Comparison of ENCODE assay signal across 7 cellular contexts in genomic region chrX:19344661-19345060, GRCh38. TPM values are rescaled to one million over a fixed set of nuclear protein-coding genes. Genes with fewer than 3 reads are reported as not detected.
DNase-seq lines count a peak whose midpoint lies in the region; ATAC-seq and TF ChIP-seq lines count a peak whose summit lies in the region.

No MANE protein-coding gene starts in this region.

- peaks cover 35% of the 10 kb centered on the region for H3K79me2 ChIP-seq in SU-DHL-6 (ENCODE audit: insufficient read depth, low read length)

- ATAC-seq in GM19351 (IDR thresholded peaks at IDR 0.05; ENCODE audit: unreplicated experiment) (no peak), HG03457 (IDR thresholded peaks at IDR 0.05; ENCODE audit: unreplicated experiment) (no peak)

- H3K36me3 ChIP-seq in H7 (replicated peaks; ENCODE audit: control insufficient read depth, insufficient read depth, low read length) (peaks cover under 1% of the 10 kb centered on the region; the same call in 1 of the 2 replicates), SU-DHL-6 (ENCODE audit: low read length) (no peaks in the 10 kb centered on the region), skeletal muscle tissue (ENCODE audit: control insufficient read depth in 3 of 3, insufficient read depth in 3 of 3, low read length in 3 of 3) (peaks cover 0 to 4% (median under 1%) of the 10 kb centered on the region in 3 donors)

- H3K4me2 ChIP-seq in SU-DHL-6 (ENCODE audit: low read depth, low read length, poor library complexity, severe bottlenecking), result peak overlapping the region; percentile 93

- TF ChIP-seq CTCF in SU-DHL-6 (IDR thresholded peaks at IDR 0.05; ENCODE audit: insufficient read depth, low read length, poor library complexity, severe bottlenecking) (no peak), foreskin fibroblast (IDR thresholded peaks at IDR 0.05; ENCODE audit: low read depth, low read length) (no peak)

- DNase-seq in H7 (no peak), foreskin fibroblast (no peak), HPDE6-E6E7 (ENCODE audit: extremely low spot score) (no peak)

- H3K4me3 ChIP-seq in H7 (ENCODE audit: insufficient read depth, low read depth, low read length) (peak overlapping the region; percentile 83), SU-DHL-6 (ENCODE audit: insufficient read depth, low read length, poor library complexity, severe bottlenecking) (peak overlapping the region; percentile 77), foreskin fibroblast (ENCODE audit: low read depth in 1 of 2, low read length in 2 of 2) (peak overlapping the region; percentile 65 to 75), skeletal muscle tissue (ENCODE audit: low read length in 3 of 3) (peak overlapping the region; percentile 74 to 80 (median 76))

- H4K20me1 ChIP-seq in SU-DHL-6 (ENCODE audit: low read depth, low read length), result no peaks in the 10 kb centered on the region

- H3K9me2 ChIP-seq in SU-DHL-6 (replicated peaks; ENCODE audit: insufficient read depth, low read length), result no peaks in the 10 kb centered on the region

- no peak overlapping the region for H2AFZ ChIP-seq in SU-DHL-6 (ENCODE audit: low read depth, low read length, severe bottlenecking)

- H3K27ac ChIP-seq in SU-DHL-6 (ENCODE audit: low read depth, low read length), result no peak overlapping the region
- H3K27ac ChIP-seq in skeletal muscle tissue (ENCODE audit: low read depth, low read length), result peak overlapping the region; percentile 84

- H3K27me3 ChIP-seq in H7 (ENCODE audit: control insufficient read depth, insufficient read depth, low read length) (no peaks in the 10 kb centered on the region), SU-DHL-6 (ENCODE audit: low read length) (no peaks in the 10 kb centered on the region), skeletal muscle tissue (ENCODE audit: control insufficient read depth in 3 of 3, insufficient read depth in 3 of 3, low read length in 3 of 3) (no peaks in the 10 kb centered on the region)

- H3F3A ChIP-seq in SU-DHL-6 (ENCODE audit: insufficient read depth), result no peaks in the 10 kb centered on the region

- H3K9me3 ChIP-seq in SU-DHL-6 (ENCODE audit: insufficient read depth, low read length), result no peaks in the 10 kb centered on the region
- H3K9me3 ChIP-seq in skeletal muscle tissue (ENCODE audit: control insufficient read depth in 3 of 3, low read length in 3 of 3), result no peaks in the 10 kb centered on the region

- H3K4me1 ChIP-seq in skeletal muscle tissue (ENCODE audit: control insufficient read depth in 3 of 3, insufficient read depth in 3 of 3, low read length in 3 of 3), result peaks cover 10 to 24% (median 13%) of the 10 kb centered on the region in 3 donors

- H3K9ac ChIP-seq in SU-DHL-6 (ENCODE audit: low read length), result peak overlapping the region; percentile 81
- peak overlapping the region; percentile 77 to 86 (median 85) for H3K9ac ChIP-seq in skeletal muscle tissue (ENCODE audit: low read depth in 1 of 3, low read length in 3 of 3)

RNA-seq across cellular contexts. Expression of gene PDHA1, which starts 0.9 kb away (rescaled TPM):
- 237 and 271 TPM in 2 replicates for total RNA-seq in H7 (2014; rRNA removed; shearing (Covaris generic))
- 74.1 TPM for total RNA-seq in skeletal muscle tissue
